13 cellular contexts compared by ENCODE assay signal in genomic region chr4:106583567-106583966, GRCh38.
A peak's percentile ranks its signal among the peaks of the same experiment; 100 is the strongest.
DNase-seq lines count a peak whose midpoint lies in the region; ATAC-seq and TF ChIP-seq lines count a peak whose summit lies in the region.
"Had no signal": no experiment of that assay in that cellular context is flagged by ENCODE, and none has a peak within 500 bp of the region (broad histone marks: within the 10 kb centered on the region; RNA-seq: fewer than 3 reads in every experiment).

No MANE protein-coding gene starts in this region.

- no peak for ATAC-seq in HG02852 (IDR thresholded peaks at IDR 0.05; ENCODE audit: unreplicated experiment)
- no peak for ATAC-seq in HG02610 (IDR thresholded peaks at IDR 0.05; ENCODE audit: unreplicated experiment)
- ATAC-seq: natural killer cell had no signal

- H3K4me1 Mint-ChIP-seq in osteocyte (ENCODE audit: unreplicated experiment) = peaks cover 56% of the 10 kb centered on the region
- no peaks in the 10 kb centered on the region for H3K4me1 Mint-ChIP-seq in activated T-helper 1 cell treated with anti-CD3 and anti-CD28 coated beads, Interleukin-12 subunit alpha, Interleukin-12 subunit beta, Interleukin-2, Interleukin-4 antibody, amounts not matched to agents 30 ng/mL and 10 ng/mL and 1 ng/mL, durations not matched to agents 14 hours and 24 hours and 36 hours (ENCODE audit: low read depth)
- H3K4me1 Mint-ChIP-seq: natural killer cell had no signal

- DNase-seq in GM03348 (ENCODE audit: low spot score) (peak; percentile 73), NOMO-1 treated with DMSO at 0.1 percent for 48 hours (lab: John Stamatoyannopoulos, UW; ENCODE audit: unreplicated experiment) (peak; percentile 94), epidermal melanocyte (ENCODE audit: insufficient read length, low spot score) (peak; percentile 33), osteocyte (ENCODE audit: extremely low spot score, unreplicated experiment) (no peak), OCI-M2 (lab: John Stamatoyannopoulos, UW; ENCODE audit: unreplicated experiment) (no peak)
- DNase-seq in activated T-helper 1 cell treated with anti-CD3 and anti-CD28 coated beads, Interleukin-12 subunit alpha, Interleukin-12 subunit beta, Interleukin-2, Interleukin-4 antibody, amounts not matched to agents 30 ng/mL and 10 ng/mL and 1 ng/mL, durations not matched to agents 14 hours and 24 hours and 36 hours (ENCODE audit: low spot score) = no peak
- DNase-seq: activated effector memory CD4-positive, alpha-beta T cell treated with Interleukin-2 at 50 U/mL for 16 hours; esophagus squamous epithelium; natural killer cell; NCI-H2029; T-helper 9 cell had no signal

- intact Hi-C loops in activated T-helper 1 cell treated with anti-CD3 and anti-CD28 coated beads, Interleukin-12 subunit alpha, Interleukin-12 subunit beta, Interleukin-2, Interleukin-4 antibody, amounts not matched to agents 30 ng/mL and 10 ng/mL and 1 ng/mL, durations not matched to agents 14 hours and 24 hours and 36 hours (cut with micrococcal nuclease) = no loop called here

- H3K27ac Mint-ChIP-seq in osteocyte (ENCODE audit: unreplicated experiment) = peak overlapping the region; percentile 74
- H3K27ac Mint-ChIP-seq in activated T-helper 1 cell treated with anti-CD3 and anti-CD28 coated beads, Interleukin-12 subunit alpha, Interleukin-12 subunit beta, Interleukin-2, Interleukin-4 antibody, amounts not matched to agents 30 ng/mL and 10 ng/mL and 1 ng/mL, durations not matched to agents 14 hours and 24 hours and 36 hours = no peak overlapping the region
- H3K27ac Mint-ChIP-seq: natural killer cell had no signal

- peaks cover 3% of the 10 kb centered on the region for H3K9me3 Mint-ChIP-seq in osteocyte (ENCODE audit: unreplicated experiment)
- no peaks in the 10 kb centered on the region for H3K9me3 Mint-ChIP-seq in activated T-helper 1 cell treated with anti-CD3 and anti-CD28 coated beads, Interleukin-12 subunit alpha, Interleukin-12 subunit beta, Interleukin-2, Interleukin-4 antibody, amounts not matched to agents 30 ng/mL and 10 ng/mL and 1 ng/mL, durations not matched to agents 14 hours and 24 hours and 36 hours

- no peak for TF ChIP-seq CTCF in osteocyte (IDR thresholded peaks at IDR 0.05)

- no peaks in the 10 kb centered on the region for H3K27me3 Mint-ChIP-seq in osteocyte (ENCODE audit: unreplicated experiment)
- H3K27me3 Mint-ChIP-seq in activated T-helper 1 cell treated with anti-CD3 and anti-CD28 coated beads, Interleukin-12 subunit alpha, Interleukin-12 subunit beta, Interleukin-2, Interleukin-4 antibody, amounts not matched to agents 30 ng/mL and 10 ng/mL and 1 ng/mL, durations not matched to agents 14 hours and 24 hours and 36 hours (ENCODE audit: insufficient read depth) = no peaks in the 10 kb centered on the region

- peaks cover 2% of the 10 kb centered on the region for H3K36me3 Mint-ChIP-seq in osteocyte (ENCODE audit: unreplicated experiment)
- no peaks in the 10 kb centered on the region for H3K36me3 Mint-ChIP-seq in activated T-helper 1 cell treated with anti-CD3 and anti-CD28 coated beads, Interleukin-12 subunit alpha, Interleukin-12 subunit beta, Interleukin-2, Interleukin-4 antibody, amounts not matched to agents 30 ng/mL and 10 ng/mL and 1 ng/mL, durations not matched to agents 14 hours and 24 hours and 36 hours (ENCODE audit: low read depth)
- H3K36me3 Mint-ChIP-seq: natural killer cell had no signal

- H3K4me3 Mint-ChIP-seq in osteocyte (ENCODE audit: unreplicated experiment) = no peak overlapping the region
- H3K4me3 Mint-ChIP-seq in activated T-helper 1 cell treated with anti-CD3 and anti-CD28 coated beads, Interleukin-12 subunit alpha, Interleukin-12 subunit beta, Interleukin-2, Interleukin-4 antibody, amounts not matched to agents 30 ng/mL and 10 ng/mL and 1 ng/mL, durations not matched to agents 14 hours and 24 hours and 36 hours = no peak overlapping the region
- H3K4me3 Mint-ChIP-seq: natural killer cell had no signal

Comparison
In these comparisons a context has a peak if more than half of its experiments do, and no peak if none do; other contexts are left out.
1. DNase-seq: peak in GM03348 (single experiment), NOMO-1 treated with DMSO at 0.1 percent for 48 hours (single experiment) and epidermal melanocyte (single experiment); none in osteocyte (single experiment), activated T-helper 1 cell treated with anti-CD3 and anti-CD28 coated beads, Interleukin-12 subunit alpha, Interleukin-12 subunit beta, Interleukin-2, Interleukin-4 antibody, amounts not matched to agents 30 ng/mL and 10 ng/mL and 1 ng/mL, durations not matched to agents 14 hours and 24 hours and 36 hours (single experiment) and OCI-M2 (single experiment).